8 cellular contexts compared by ENCODE assay signal in genomic region chr18:79246309-79247108, GRCh38.
A peak's percentile ranks its signal among the peaks of the same experiment; 100 is the strongest.
DNase-seq lines count a peak whose midpoint lies in the region; ATAC-seq and TF ChIP-seq lines count a peak whose summit lies in the region.

No MANE protein-coding gene starts in this region.

- H3K4me3 Mint-ChIP-seq in activated T-helper 2 cell treated with anti-CD3 and anti-CD28 coated beads, Interferon-gamma antibody, Interleukin-2, Interleukin-4, amounts not matched to agents 10 μg/mL and 5 μg/mL and 100 μg/mL, durations not matched to agents 14 hours and 24 hours and 36 hours (ENCODE audit: low read depth) = peak overlapping the region; percentile 17

- no peaks in the 10 kb centered on the region for H3K9me1 ChIP-seq in IMR-90 (ENCODE audit: insufficient read depth, low read length)

- H2BK20ac ChIP-seq in IMR-90 (ENCODE audit: low read depth, low read length) = no peak overlapping the region

- no peak overlapping the region for H3K27ac Mint-ChIP-seq in activated T-helper 2 cell treated with anti-CD3 and anti-CD28 coated beads, Interferon-gamma antibody, Interleukin-2, Interleukin-4, amounts not matched to agents 10 μg/mL and 5 μg/mL and 100 μg/mL, durations not matched to agents 14 hours and 24 hours and 36 hours

- H3K4me1 Mint-ChIP-seq in activated T-helper 2 cell treated with anti-CD3 and anti-CD28 coated beads, Interferon-gamma antibody, Interleukin-2, Interleukin-4, amounts not matched to agents 10 μg/mL and 5 μg/mL and 100 μg/mL, durations not matched to agents 14 hours and 24 hours and 36 hours (ENCODE audit: low read depth) = peaks cover 7% of the 10 kb centered on the region

- peak; percentile 100 for ATAC-seq in GM21529 (IDR thresholded peaks at IDR 0.05; ENCODE audit: unreplicated experiment)
- peak; percentile 100 for ATAC-seq in IMR-90 (ENCODE audit: low read depth)
- ATAC-seq in omental fat pad (ENCODE audit: low FRiP score) = peak; percentile 96

- H4K5ac ChIP-seq in IMR-90 (ENCODE audit: low read depth, low read length) = no peak overlapping the region

- CTCF ChIA-PET in IMR-90 (lab: Yijun Ruan, JAX) = no interaction called here

- H3K27me3 Mint-ChIP-seq in activated T-helper 2 cell treated with anti-CD3 and anti-CD28 coated beads, Interferon-gamma antibody, Interleukin-2, Interleukin-4, amounts not matched to agents 10 μg/mL and 5 μg/mL and 100 μg/mL, durations not matched to agents 14 hours and 24 hours and 36 hours (ENCODE audit: low read depth) = no peaks in the 10 kb centered on the region

- H3K4ac ChIP-seq in IMR-90 (ENCODE audit: low read depth, low read length) = no peak overlapping the region

- no peak overlapping the region; a peak in 1 of 4 replicates for H4K8ac ChIP-seq in IMR-90 (ENCODE audit: low read depth in 2 of 2, low read length in 2 of 2)

- no peak overlapping the region for H2AK9ac ChIP-seq in IMR-90 (replicated peaks; ENCODE audit: low read depth, low read length, poor library complexity)

- no peak overlapping the region for H2AK5ac ChIP-seq in IMR-90 (ENCODE audit: low read depth, low read length)

- H3K4me3 ChIP-seq in IMR-90 (ENCODE audit: insufficient read depth, low read depth, low read length) = no peak overlapping the region
- no peak overlapping the region for H3K4me3 ChIP-seq in fibroblast of the aortic adventitia (ENCODE audit: low read depth, low read length)
- H3K4me3 ChIP-seq in testis = no peak overlapping the region

- H2BK5ac ChIP-seq in IMR-90 (ENCODE audit: low read depth, low read length, poor library complexity, severe bottlenecking) = no peak overlapping the region

- peak overlapping the region; percentile 72 for H3K4me2 ChIP-seq in IMR-90 (ENCODE audit: low read depth, low read length)

- intact Hi-C loops in IMR-90 (cut with micrococcal nuclease) (loop anchor here (1.0 to 5.0 kb wide), 2 partner anchors 177 to 259 kb away; partner anchors contain the start of gene ATP9B), testis (cut with DNase I; ENCODE audit: low total_unique reads) (no loop called here)
- intact Hi-C loops in activated T-helper 2 cell treated with anti-CD3 and anti-CD28 coated beads, Interferon-gamma antibody, Interleukin-2, Interleukin-4, amounts not matched to agents 10 μg/mL and 5 μg/mL and 100 μg/mL, durations not matched to agents 14 hours and 24 hours and 36 hours (cut with micrococcal nuclease) = loop anchor here (1.0 to 10.0 kb wide), 3 partner anchors 182 to 369 kb away; partner anchors contain the start of gene ATP9B

- H2BK15ac ChIP-seq in IMR-90 (ENCODE audit: low read depth, low read length) = no peak overlapping the region

- TF ChIP-seq CTCF in IMR-90 (conservative IDR thresholded peaks at IDR 0.05; ENCODE audit: low read depth, low read length) = peak; percentile 95
- peak; percentile 66 for TF ChIP-seq CTCF in fibroblast of the aortic adventitia (IDR thresholded peaks at IDR 0.05; ENCODE audit: insufficient read depth, low read length)
- peak in 2 of 3 donors; percentile 15 to 64 for TF ChIP-seq CTCF in omental fat pad (IDR thresholded peaks at IDR 0.05)
- peak; percentile 63 to 83 (median 69) for TF ChIP-seq CTCF in testis (IDR thresholded peaks at IDR 0.05)

- no peak overlapping the region for H3K9ac ChIP-seq in IMR-90 (ENCODE audit: low read depth, low read length)

- H3K79me1 ChIP-seq in IMR-90 (ENCODE audit: low read depth in 1 of 2, low read length in 2 of 2) = peaks cover 0 to 2% of the 10 kb centered on the region in 2 experiments; a peak in 2 of 4 replicates

- H3K27me3 ChIP-seq in IMR-90 (ENCODE audit: control insufficient read depth, insufficient read depth, low read length) (no peaks in the 10 kb centered on the region), testis (no peaks in the 10 kb centered on the region)

- H3K4me1 ChIP-seq in IMR-90 (ENCODE audit: control insufficient read depth, insufficient read depth, low read length) (no peaks in the 10 kb centered on the region), testis (peaks cover 6% of the 10 kb centered on the region)

- in situ Hi-C loops in IMR-90 (cut with MboI; ENCODE audit: low sequenced_read_pairs) = no loop called here

- dilution Hi-C loops in IMR-90 (cut with HindIII; ENCODE audit: low sequenced_read_pairs, unreplicated experiment) = no loop called here

- no peaks in the 10 kb centered on the region for H4K20me1 ChIP-seq in IMR-90 (ENCODE audit: insufficient read depth, low read length)

- H2AFZ ChIP-seq in IMR-90 (replicated peaks; ENCODE audit: low read length, poor library complexity) = peak overlapping the region; percentile 40

- no peaks in the 10 kb centered on the region for H3K36me3 Mint-ChIP-seq in activated T-helper 2 cell treated with anti-CD3 and anti-CD28 coated beads, Interferon-gamma antibody, Interleukin-2, Interleukin-4, amounts not matched to agents 10 μg/mL and 5 μg/mL and 100 μg/mL, durations not matched to agents 14 hours and 24 hours and 36 hours (ENCODE audit: low read depth)

- no peak overlapping the region for H3K14ac ChIP-seq in IMR-90 (replicated peaks; ENCODE audit: low read depth, low read length)

- no peak overlapping the region for H3K18ac ChIP-seq in IMR-90 (ENCODE audit: low read depth, low read length)

- WGBS in IMR-90 (ENCODE audit: extremely low coverage in 2 of 2, insufficient read length in 1 of 2), 2 experiments = 11% methylated on average over 7 of the region's 31 CpGs; no CpG with 5 or more reads in 1 of the 2 experiments
- WGBS in testis, 2 donors = 14 to 37% methylated on average over 25 to 30 of the region's 31 CpGs

- DNase-seq in DMS53 (lab: John Stamatoyannopoulos, UW) = peak; percentile 93
- DNase-seq in IMR-90 = peak; percentile 73
- peak; percentile 74 for DNase-seq in RPMI8226
- peak; percentile 64 for DNase-seq in activated T-helper 2 cell treated with anti-CD3 and anti-CD28 coated beads, Interferon-gamma antibody, Interleukin-2, Interleukin-4, amounts not matched to agents 10 μg/mL and 5 μg/mL and 100 μg/mL, durations not matched to agents 14 hours and 24 hours and 36 hours (ENCODE audit: low spot score)
- peak; percentile 65 for DNase-seq in fibroblast of the aortic adventitia (ENCODE audit: low read depth)
- DNase-seq in omental fat pad (ENCODE audit: low spot score) = peak; percentile 31
- DNase-seq in testis = peak; percentile 82

- no peak overlapping the region for H3K23ac ChIP-seq in IMR-90 (ENCODE audit: low read depth, low read length)

- POLR2A ChIA-PET in IMR-90 (lab: Charles Lee; ENCODE audit: unreplicated experiment) = no interaction called here

- H2BK120ac ChIP-seq in IMR-90 (ENCODE audit: low read depth, low read length) = no peak overlapping the region

- peak; percentile 87 for TF ChIP-seq RAD21 in IMR-90 (IDR thresholded peaks at IDR 0.05; ENCODE audit: low read length)

- no peaks in the 10 kb centered on the region for H3K9me3 Mint-ChIP-seq in activated T-helper 2 cell treated with anti-CD3 and anti-CD28 coated beads, Interferon-gamma antibody, Interleukin-2, Interleukin-4, amounts not matched to agents 10 μg/mL and 5 μg/mL and 100 μg/mL, durations not matched to agents 14 hours and 24 hours and 36 hours

- TF ChIP-seq POLR2A in IMR-90 (IDR thresholded peaks at IDR 0.05; ENCODE audit: low read depth, low read length) = no peak
- TF ChIP-seq POLR2A in testis (IDR thresholded peaks at IDR 0.05) = no peak

- H3K56ac ChIP-seq in IMR-90 (ENCODE audit: extremely low read depth, insufficient read depth, low read length) = no peak overlapping the region

- no peaks in the 10 kb centered on the region for H3K36me3 ChIP-seq in IMR-90 (ENCODE audit: control insufficient read depth, insufficient read depth, low read length)
- no peaks in the 10 kb centered on the region for H3K36me3 ChIP-seq in testis (ENCODE audit: low read depth, missing control alignments)

- no peak overlapping the region for H3K27ac ChIP-seq in IMR-90 (ENCODE audit: insufficient read depth, low read length)
- no peak overlapping the region for H3K27ac ChIP-seq in testis

- no peaks in the 10 kb centered on the region for H3K9me3 ChIP-seq in IMR-90 (ENCODE audit: control insufficient read depth, insufficient read depth, low read length)
- H3K9me3 ChIP-seq in testis = no peaks in the 10 kb centered on the region

- BruUV-seq in IMR-90 (replicated peaks; lab: Mats Ljungman, UMichigan) = no TSS peak

- no peak overlapping the region for H4K91ac ChIP-seq in IMR-90 (ENCODE audit: insufficient read depth, low read depth, low read length)

TF ChIP-seq in IMR-90, 13 proteins besides CTCF, POLR2A, EP300 and RAD21:
- TF ChIP-seq MAZ (IDR thresholded peaks at IDR 0.05; ENCODE audit: borderline replicate concordance, low read depth, low read length) = peak; percentile 86
- no peak for TF ChIP-seq BHLHE40 (IDR thresholded peaks at IDR 0.05; ENCODE audit: low read depth, low read length)
- TF ChIP-seq SMC3 (IDR thresholded peaks at IDR 0.05; ENCODE audit: low read depth, low read length) = peak; percentile 72

Comparison
In these comparisons a context has a peak if more than half of its experiments do, and no peak if none do; other contexts are left out.
1. DNase-seq: peak in every context shown above with its lines; median percentile 93 in DMS53; 82 in testis; 74 in RPMI8226; 73 in IMR-90; 65 in fibroblast of the aortic adventitia; 64 in activated T-helper 2 cell treated with anti-CD3 and anti-CD28 coated beads, Interferon-gamma antibody, Interleukin-2, Interleukin-4, amounts not matched to agents 10 μg/mL and 5 μg/mL and 100 μg/mL, durations not matched to agents 14 hours and 24 hours and 36 hours; 31 in omental fat pad.
2. CTCF ChIP-seq: peak in every context shown above with its lines; median percentile 95 in IMR-90; 69 in testis; 66 in fibroblast of the aortic adventitia; 40 in omental fat pad.